In the genomic region with DNA sequence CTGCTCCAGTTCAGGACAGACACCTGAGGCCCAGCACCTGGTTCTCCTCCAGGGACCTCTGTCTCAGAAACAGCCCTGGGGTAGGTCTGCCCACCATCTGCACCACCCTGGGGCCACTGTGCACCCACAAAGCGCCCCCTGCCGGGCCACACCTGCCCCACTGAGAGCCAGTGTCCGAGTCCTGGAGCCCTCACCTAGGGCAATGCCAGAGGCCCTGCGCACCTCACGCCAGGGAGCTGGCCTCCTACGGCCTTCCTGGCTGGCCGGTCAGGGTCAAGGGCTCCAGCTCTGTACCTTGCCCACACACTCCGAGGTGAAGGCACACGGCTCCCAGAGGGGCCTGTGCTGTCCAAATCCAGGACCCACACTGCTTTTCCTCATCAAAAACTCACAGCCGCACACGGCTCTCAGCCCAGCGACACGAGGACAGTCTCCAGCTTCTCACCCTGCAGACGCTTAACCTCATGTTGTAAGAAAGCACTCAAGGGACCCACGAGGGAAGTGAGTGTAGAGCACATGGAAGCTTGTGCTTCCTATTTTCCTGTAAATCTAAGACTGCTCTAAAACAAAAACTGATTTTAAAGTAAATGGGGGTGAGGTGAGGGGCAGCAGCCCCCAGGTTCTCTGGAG, we compare ENCODE assay signal across 2 cellular contexts.
TF ChIP-seq lines count a peak whose summit lies in the region.

No MANE protein-coding gene starts in this region.

TF ChIP-seq in WTC11, 78 proteins besides CTCF, POLR2A, EP300 and RAD21 (continued from another document):
- TF ChIP-seq, protein P1, sequence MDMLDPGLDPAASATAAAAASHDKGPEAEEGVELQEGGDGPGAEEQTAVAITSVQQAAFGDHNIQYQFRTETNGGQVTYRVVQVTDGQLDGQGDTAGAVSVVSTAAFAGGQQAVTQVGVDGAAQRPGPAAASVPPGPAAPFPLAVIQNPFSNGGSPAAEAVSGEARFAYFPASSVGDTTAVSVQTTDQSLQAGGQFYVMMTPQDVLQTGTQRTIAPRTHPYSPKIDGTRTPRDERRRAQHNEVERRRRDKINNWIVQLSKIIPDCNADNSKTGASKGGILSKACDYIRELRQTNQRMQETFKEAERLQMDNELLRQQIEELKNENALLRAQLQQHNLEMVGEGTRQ (CRISPR knock-in tag; IDR thresholded peaks at IDR 0.05) = no peak
- TF ChIP-seq NR2C2 (CRISPR knock-in tag; IDR thresholded peaks at IDR 0.05) (no peak), AR (CRISPR knock-in tag; IDR thresholded peaks at IDR 0.05) (no peak), ZNF232 (CRISPR knock-in tag; IDR thresholded peaks at IDR 0.05) (no peak), ETV6 (CRISPR knock-in tag; IDR thresholded peaks at IDR 0.05) (no peak), TEAD1 (CRISPR knock-in tag; IDR thresholded peaks at IDR 0.05) (no peak), FOXP1 (CRISPR knock-in tag; IDR thresholded peaks at IDR 0.05; ENCODE audit: borderline replicate concordance) (no peak), ELF4 (CRISPR knock-in tag; IDR thresholded peaks at IDR 0.05; ENCODE audit: low read depth) (no peak), ESRRA (CRISPR knock-in tag; IDR thresholded peaks at IDR 0.05; ENCODE audit: borderline replicate concordance) (no peak), E2F1 (CRISPR knock-in tag; IDR thresholded peaks at IDR 0.05) (no peak), CREB1 (CRISPR knock-in tag; IDR thresholded peaks at IDR 0.05) (no peak), ZNF416 (CRISPR knock-in tag; IDR thresholded peaks at IDR 0.05) (no peak)
- TF ChIP-seq, protein P2, sequence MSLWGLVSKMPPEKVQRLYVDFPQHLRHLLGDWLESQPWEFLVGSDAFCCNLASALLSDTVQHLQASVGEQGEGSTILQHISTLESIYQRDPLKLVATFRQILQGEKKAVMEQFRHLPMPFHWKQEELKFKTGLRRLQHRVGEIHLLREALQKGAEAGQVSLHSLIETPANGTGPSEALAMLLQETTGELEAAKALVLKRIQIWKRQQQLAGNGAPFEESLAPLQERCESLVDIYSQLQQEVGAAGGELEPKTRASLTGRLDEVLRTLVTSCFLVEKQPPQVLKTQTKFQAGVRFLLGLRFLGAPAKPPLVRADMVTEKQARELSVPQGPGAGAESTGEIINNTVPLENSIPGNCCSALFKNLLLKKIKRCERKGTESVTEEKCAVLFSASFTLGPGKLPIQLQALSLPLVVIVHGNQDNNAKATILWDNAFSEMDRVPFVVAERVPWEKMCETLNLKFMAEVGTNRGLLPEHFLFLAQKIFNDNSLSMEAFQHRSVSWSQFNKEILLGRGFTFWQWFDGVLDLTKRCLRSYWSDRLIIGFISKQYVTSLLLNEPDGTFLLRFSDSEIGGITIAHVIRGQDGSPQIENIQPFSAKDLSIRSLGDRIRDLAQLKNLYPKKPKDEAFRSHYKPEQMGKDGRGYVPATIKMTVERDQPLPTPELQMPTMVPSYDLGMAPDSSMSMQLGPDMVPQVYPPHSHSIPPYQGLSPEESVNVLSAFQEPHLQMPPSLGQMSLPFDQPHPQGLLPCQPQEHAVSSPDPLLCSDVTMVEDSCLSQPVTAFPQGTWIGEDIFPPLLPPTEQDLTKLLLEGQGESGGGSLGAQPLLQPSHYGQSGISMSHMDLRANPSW (CRISPR knock-in tag; conservative IDR thresholded peaks at IDR 0.05; ENCODE audit: low read depth) = no peak

TF ChIP-seq in HepG2, 621 proteins besides CTCF, POLR2A, EP300 and RAD21 (continued from another document):
- peak; percentile 13; the same call in 1 of the 2 replicates for TF ChIP-seq STAG1 (CRISPR knock-in tag; IDR thresholded peaks at IDR 0.05)
- TF ChIP-seq ZNF629 (CRISPR knock-in tag; conservative IDR thresholded peaks at IDR 0.05) = no peak
